ENCODE assay signal across 8 cellular contexts in genomic region chr3:57756022-57756527, GRCh38. TPM values are rescaled to one million over a fixed set of nuclear protein-coding genes. Genes with fewer than 3 reads are reported as not detected.
DNase-seq lines count a peak whose midpoint lies in the region; ATAC-seq and TF ChIP-seq lines count a peak whose summit lies in the region.

A gene with protein sequence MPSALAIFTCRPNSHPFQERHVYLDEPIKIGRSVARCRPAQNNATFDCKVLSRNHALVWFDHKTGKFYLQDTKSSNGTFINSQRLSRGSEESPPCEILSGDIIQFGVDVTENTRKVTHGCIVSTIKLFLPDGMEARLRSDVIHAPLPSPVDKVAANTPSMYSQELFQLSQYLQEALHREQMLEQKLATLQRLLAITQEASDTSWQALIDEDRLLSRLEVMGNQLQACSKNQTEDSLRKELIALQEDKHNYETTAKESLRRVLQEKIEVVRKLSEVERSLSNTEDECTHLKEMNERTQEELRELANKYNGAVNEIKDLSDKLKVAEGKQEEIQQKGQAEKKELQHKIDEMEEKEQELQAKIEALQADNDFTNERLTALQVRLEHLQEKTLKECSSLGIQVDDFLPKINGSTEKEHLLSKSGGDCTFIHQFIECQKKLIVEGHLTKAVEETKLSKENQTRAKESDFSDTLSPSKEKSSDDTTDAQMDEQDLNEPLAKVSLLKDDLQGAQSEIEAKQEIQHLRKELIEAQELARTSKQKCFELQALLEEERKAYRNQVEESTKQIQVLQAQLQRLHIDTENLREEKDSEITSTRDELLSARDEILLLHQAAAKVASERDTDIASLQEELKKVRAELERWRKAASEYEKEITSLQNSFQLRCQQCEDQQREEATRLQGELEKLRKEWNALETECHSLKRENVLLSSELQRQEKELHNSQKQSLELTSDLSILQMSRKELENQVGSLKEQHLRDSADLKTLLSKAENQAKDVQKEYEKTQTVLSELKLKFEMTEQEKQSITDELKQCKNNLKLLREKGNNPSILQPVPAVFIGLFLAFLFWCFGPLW (plus strand): TSS chr3:57756309. CDS start chr3:57757652, 1,343 bp downstream.

- peak within 1 kb of the TSS; percentile 86 to 94 for H3K4me3 ChIP-seq in testis

- H3K9me3 Mint-ChIP-seq in activated naive CD8-positive, alpha-beta T cell (ENCODE audit: low read depth) = no peaks in the 10 kb centered on the region

- POLR2A ChIA-PET in GM10248 (lab: Yijun Ruan, JAX) = interaction anchor here (1.4 kb wide), 1 partner anchor 159 kb away, joined by 17 read pairs; the partner anchor contains the start of gene ARF4

- H3K4me3 Mint-ChIP-seq in activated naive CD8-positive, alpha-beta T cell = peak within 1 kb of the TSS; percentile 97

- DNase-seq in GM10248 (ENCODE audit: extremely low spot score) (peak; percentile 94), NCI-H1105 (lab: John Stamatoyannopoulos, UW) (peak; percentile 92), SKM-1 treated with dmso at 0.1 percent for 144 hours (lab: John Stamatoyannopoulos, UW; ENCODE audit: unreplicated experiment) (peak; percentile 98), glomerular visceral epithelial cell (ENCODE audit: extremely low spot score) (peak; percentile 96), omental fat pad (ENCODE audit: low spot score) (peak; percentile 88), testis (peak; percentile 99)

- no peaks in the 10 kb centered on the region for H3K27me3 Mint-ChIP-seq in activated naive CD8-positive, alpha-beta T cell

- intact Hi-C loops in testis (cut with DNase I; ENCODE audit: low total_unique reads) = loop anchor here (5.0 to 10.0 kb wide), 3 partner anchors 61 to 201 kb away; partner anchors contain the start of genes ARF4, DENND6A and PDE12

- peak; percentile 93 for ATAC-seq in HG02623 (IDR thresholded peaks at IDR 0.05; ENCODE audit: unreplicated experiment)
- ATAC-seq in omental fat pad (ENCODE audit: low FRiP score) = peak; percentile 95

- H3K27me3 ChIP-seq in testis = no peaks in the 10 kb centered on the region

- H3K27ac ChIP-seq in testis = peak within 1 kb of the TSS; percentile 81 to 86

- H3K4me1 Mint-ChIP-seq in activated naive CD8-positive, alpha-beta T cell (ENCODE audit: low read depth) = peaks cover 47% of the 10 kb centered on the region

- peaks cover 7% of the 10 kb centered on the region for H3K36me3 Mint-ChIP-seq in activated naive CD8-positive, alpha-beta T cell

- TF ChIP-seq CTCF in GM10248 (IDR thresholded peaks at IDR 0.05; ENCODE audit: control extremely low read depth, extremely low read depth, low read depth, missing control alignments) (no peak), omental fat pad (IDR thresholded peaks at IDR 0.05) (no peak), testis (IDR thresholded peaks at IDR 0.05) (peak in 2 of 3 experiments; percentile 16 to 33)

- no peaks in the 10 kb centered on the region for H3K36me3 ChIP-seq in testis (ENCODE audit: low read depth, missing control alignments)

- no peak for TF ChIP-seq POLR2A in testis (IDR thresholded peaks at IDR 0.05)

- H3K4me1 ChIP-seq in testis = peaks cover 24% of the 10 kb centered on the region

- WGBS in testis, 2 donors = 0 to 1% methylated on average over 20 to 37 of the region's 41 CpGs

- H3K9me3 ChIP-seq in testis = no peaks in the 10 kb centered on the region

- peak within 1 kb of the TSS; percentile 97 for H3K27ac Mint-ChIP-seq in activated naive CD8-positive, alpha-beta T cell

- CTCF ChIA-PET in GM10248 (lab: Yijun Ruan, JAX) = interaction anchor here (0.8 to 1.3 kb wide), 3 partner anchors 11 to 70 kb away, joined by 3 to 4 read pairs (median 3); no protein-coding TSS in a partner anchor

RNA-seq across cellular contexts. Expression of the gene that starts here (rescaled TPM):
- 10 to 100 TPM; 42.7 to 72.7 (median 47.1) TPM for total RNA-seq in omental fat pad
- 100 to 1,000 TPM; 120 to 126 TPM for total RNA-seq in testis
- 58.8 TPM for polyA plus RNA-seq in testis (ENCODE audit: insufficient read depth, low read depth, low replicate concordance)

Comparison
In these comparisons a context has a peak if more than half of its experiments do, and no peak if none do; other contexts are left out.
1. Peak in every context shown above with its lines: DNase-seq, ATAC-seq, H3K4me3 ChIP-seq and H3K27ac ChIP-seq.
2. CTCF ChIP-seq: peak in testis (2 of 3); none in GM10248 (single experiment) and omental fat pad (0 of 3).